ENCODE assay signal across 20 cellular contexts in the genomic region with DNA sequence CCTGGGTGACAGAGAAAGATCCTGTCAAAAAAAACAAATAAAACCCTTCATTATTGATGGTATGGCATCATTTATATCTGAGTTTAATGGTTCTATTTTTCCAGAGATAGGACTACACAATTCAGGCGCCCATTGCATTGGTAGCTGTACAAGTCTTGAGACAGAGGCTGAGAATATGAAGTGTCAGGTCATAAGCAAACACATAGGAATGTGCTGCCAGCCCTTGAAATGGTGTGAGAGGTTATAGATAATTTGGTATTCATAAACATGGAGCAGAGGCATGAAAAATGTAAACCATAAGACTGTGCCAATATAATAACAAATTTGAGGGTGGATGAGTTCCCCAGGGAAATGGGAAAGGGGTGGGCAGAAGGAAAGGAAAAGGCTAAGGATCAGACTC. TPM values are rescaled to one million over a fixed set of nuclear protein-coding genes. Genes with fewer than 3 reads are reported as not detected.
DNase-seq lines count a peak whose midpoint lies in the region; ATAC-seq and TF ChIP-seq lines count a peak whose summit lies in the region.
"Had no signal": no experiment of that assay in that cellular context is flagged by ENCODE, and none has a peak within 500 bp of the region (broad histone marks: within the 10 kb centered on the region; RNA-seq: fewer than 3 reads in every experiment).

No MANE protein-coding gene starts in this region.

- H3K27ac ChIP-seq in epithelial cell of prostate (peak overlapping the region; percentile 56), muscle layer of colon (ENCODE audit: low read depth, low read length) (peak overlapping the region; percentile 27), upper lobe of right lung (peak overlapping the region; percentile 82), SJCRH30 (no peak overlapping the region)

- POLR2A ChIA-PET in HEK293T (lab: Yijun Ruan, JAX), result no interaction called here

- intact Hi-C loops in upper lobe of right lung (cut with DNase I), result no loop called here

- H3K4me1 ChIP-seq in muscle layer of colon (ENCODE audit: insufficient read depth, low read length) (peaks cover 27% of the 10 kb centered on the region), upper lobe of right lung (peaks cover 34% of the 10 kb centered on the region), SJCRH30 (no peaks in the 10 kb centered on the region)

- no peak overlapping the region for H3K9ac ChIP-seq in muscle layer of colon (ENCODE audit: low read length)

- H3K4me3 ChIP-seq in MG63 (no peak overlapping the region), muscle layer of colon (ENCODE audit: low read depth in 1 of 2, low read length in 2 of 2) (no peak overlapping the region), upper lobe of right lung (no peak overlapping the region), SJCRH30 (no peak overlapping the region)
- H3K4me3 ChIP-seq: adrenal gland had no signal

- TF ChIP-seq CTCF in upper lobe of right lung (IDR thresholded peaks at IDR 0.05), result no peak

- H3K9me3 ChIP-seq in MG63 (no peaks in the 10 kb centered on the region), muscle layer of colon (ENCODE audit: low read length) (no peaks in the 10 kb centered on the region), upper lobe of right lung (no peaks in the 10 kb centered on the region), SJCRH30 (replicated peaks) (no peaks in the 10 kb centered on the region)
- H3K9me3 ChIP-seq: adrenal gland had no signal

- no peaks in the 10 kb centered on the region for H3K36me3 Mint-ChIP-seq in activated T-helper 17 cell treated with anti-CD3 and anti-CD28 coated beads, Interleukin-2, amount 50 U/mL, for 72 hours (ENCODE audit: low read depth)
- H3K36me3 Mint-ChIP-seq: activated CD8-positive, alpha-beta memory T cell treated with anti-CD3 and anti-CD28 coated beads, Interleukin-2, amount 10 ng/mL, durations not matched to agents 7 days and 5 days had no signal

- no peaks in the 10 kb centered on the region for H3K9me3 Mint-ChIP-seq in activated T-helper 17 cell treated with anti-CD3 and anti-CD28 coated beads, Interleukin-2, amount 50 U/mL, for 72 hours
- H3K9me3 Mint-ChIP-seq: stimulated activated naive CD8-positive, alpha-beta T cell treated with anti-CD3 and anti-CD28 coated beads, Interleukin-15, Interleukin-2, amounts not matched to agents 100 ng/mL and 50 ng/mL, for 24 hours had no signal

- H3K36me3 ChIP-seq in MG63 (no peaks in the 10 kb centered on the region), muscle layer of colon (ENCODE audit: insufficient read depth, low read length) (no peaks in the 10 kb centered on the region), upper lobe of right lung (no peaks in the 10 kb centered on the region), SJCRH30 (no peaks in the 10 kb centered on the region)
- H3K36me3 ChIP-seq: adrenal gland had no signal

- H3K27me3 Mint-ChIP-seq in activated T-helper 17 cell treated with anti-CD3 and anti-CD28 coated beads, Interleukin-2, amount 50 U/mL, for 72 hours, result peaks cover 10% of the 10 kb centered on the region
- H3K27me3 Mint-ChIP-seq: activated CD8-positive, alpha-beta memory T cell treated with anti-CD3 and anti-CD28 coated beads, Interleukin-2, amount 10 ng/mL, durations not matched to agents 7 days and 5 days had no signal

- peak; percentile 33 for DNase-seq in MG63
- DNase-seq in epithelial cell of prostate (ENCODE audit: low read depth, low spot score), result no peak
- DNase-seq in upper lobe of right lung, result no peak
- no peak for DNase-seq in SJCRH30
- DNase-seq in HEK293T (ENCODE audit: extremely low spot score), result no peak
- DNase-seq: activated CD4-positive, alpha-beta T cell treated with anti-CD3 and anti-CD28 coated beads for 1 hour; activated CD8-positive, alpha-beta memory T cell treated with anti-CD3 and anti-CD28 coated beads, Interleukin-2, amount 10 ng/mL, durations not matched to agents 7 days and 5 days; activated effector memory CD4-positive, alpha-beta T cell treated with Interleukin-2 at 50 U/mL for 16 hours; adrenal gland; C1 segment of cervical spinal cord; cerebellar nuclear complex; GOT3; head of caudate nucleus; KG1; NCI-H1105; NCI-H526 treated with DMSO at 0.1 percent for 48 hours had no signal

- no peak for ATAC-seq in upper lobe of right lung
- no peak for ATAC-seq in activated T-helper 17 cell treated with anti-CD3 and anti-CD28 coated beads, Interleukin-2, amount 50 U/mL, for 72 hours (replicated peaks)
- ATAC-seq: activated CD8-positive, alpha-beta memory T cell treated with anti-CD3 and anti-CD28 coated beads, Interleukin-2, amount 10 ng/mL, durations not matched to agents 7 days and 5 days; SK-N-SH treated with all-trans-retinoic acid at 6 μM for 48 hours had no signal

- H3K27ac Mint-ChIP-seq in activated T-helper 17 cell treated with anti-CD3 and anti-CD28 coated beads, Interleukin-2, amount 50 U/mL, for 72 hours, result no peak overlapping the region
- H3K27ac Mint-ChIP-seq: activated CD8-positive, alpha-beta memory T cell treated with anti-CD3 and anti-CD28 coated beads, Interleukin-2, amount 10 ng/mL, durations not matched to agents 7 days and 5 days; stimulated activated naive CD8-positive, alpha-beta T cell treated with anti-CD3 and anti-CD28 coated beads, Interleukin-15, Interleukin-2, amounts not matched to agents 100 ng/mL and 50 ng/mL, for 24 hours had no signal

- no peaks in the 10 kb centered on the region for H3K27me3 ChIP-seq in MG63
- no peaks in the 10 kb centered on the region for H3K27me3 ChIP-seq in muscle layer of colon (ENCODE audit: control insufficient read depth in 1 of 2, insufficient read depth in 2 of 2, low read length in 2 of 2)
- H3K27me3 ChIP-seq in upper lobe of right lung, result no peaks in the 10 kb centered on the region
- H3K27me3 ChIP-seq in SJCRH30, result no peaks in the 10 kb centered on the region

- no peak overlapping the region for H3K4me3 Mint-ChIP-seq in activated T-helper 17 cell treated with anti-CD3 and anti-CD28 coated beads, Interleukin-2, amount 50 U/mL, for 72 hours
- H3K4me3 Mint-ChIP-seq: activated CD8-positive, alpha-beta memory T cell treated with anti-CD3 and anti-CD28 coated beads, Interleukin-2, amount 10 ng/mL, durations not matched to agents 7 days and 5 days; stimulated activated naive CD8-positive, alpha-beta T cell treated with anti-CD3 and anti-CD28 coated beads, Interleukin-15, Interleukin-2, amounts not matched to agents 100 ng/mL and 50 ng/mL, for 24 hours had no signal

- CTCF ChIA-PET in HEK293T (lab: Yijun Ruan, JAX), result no interaction called here

- no peaks in the 10 kb centered on the region for H3K4me1 Mint-ChIP-seq in activated T-helper 17 cell treated with anti-CD3 and anti-CD28 coated beads, Interleukin-2, amount 50 U/mL, for 72 hours
- H3K4me1 Mint-ChIP-seq: activated CD8-positive, alpha-beta memory T cell treated with anti-CD3 and anti-CD28 coated beads, Interleukin-2, amount 10 ng/mL, durations not matched to agents 7 days and 5 days had no signal

TF ChIP-seq in HEK293T, 16 proteins besides CTCF, POLR2A, EP300 and RAD21:
- TF ChIP-seq NFRKB (IDR thresholded peaks at IDR 0.05), result no peak
- no peak for TF ChIP-seq SP1 (IDR thresholded peaks at IDR 0.05)
- TF ChIP-seq SUZ12 (IDR thresholded peaks at IDR 0.05), result no peak
- TF ChIP-seq ELF4 (IDR thresholded peaks at IDR 0.05), result no peak
- no peak for TF ChIP-seq FOXK2 (IDR thresholded peaks at IDR 0.05)
- no peak for TF ChIP-seq L3MBTL2 (conservative IDR thresholded peaks at IDR 0.05)
- TF ChIP-seq BHLHE40 (IDR thresholded peaks at IDR 0.05; ENCODE audit: borderline replicate concordance), result no peak
- TF ChIP-seq FOXA1 (IDR thresholded peaks at IDR 0.05), result no peak
- TF ChIP-seq HDGF (IDR thresholded peaks at IDR 0.05; ENCODE audit: borderline replicate concordance), result no peak

RNA-seq across cellular contexts. Expression of gene MAOA, which starts 50.7 kb away (rescaled TPM):
- 0.25 and 0.40 TPM in 2 replicates for total RNA-seq in MG63 (2014; rRNA removed; shearing (Covaris generic); ENCODE audit: low replicate concordance)
- total RNA-seq in upper lobe of right lung, result 176 TPM
- 0.35 and 0.47 TPM in 2 replicates for total RNA-seq in SJCRH30 (2014; rRNA removed; shearing (Covaris generic))
- total RNA-seq in activated T-helper 17 cell treated with anti-CD3 and anti-CD28 coated beads, Interleukin-2, amount 50 U/mL, for 72 hours, result 10 to 100 TPM in 1 of 2 donors, 1 to 10 TPM in 1; 4.5 to 20.4 TPM
